Comparison of ENCODE assay signal across 15 cellular contexts in genomic region chr2:204180671-204181070, GRCh38.
DNase-seq lines count a peak whose midpoint lies in the region; ATAC-seq and TF ChIP-seq lines count a peak whose summit lies in the region.
"Had no signal": no experiment of that assay in that cellular context is flagged by ENCODE, and none has a peak within 500 bp of the region (broad histone marks: within the 10 kb centered on the region; RNA-seq: fewer than 3 reads in every experiment).

No MANE protein-coding gene starts in this region.

- peak; percentile 74 to 94 (median 82) for ATAC-seq in right lobe of liver
- ATAC-seq in sciatic nerve = no peak
- no peak for ATAC-seq in HG02610 (IDR thresholded peaks at IDR 0.05; ENCODE audit: unreplicated experiment)

- no peaks in the 10 kb centered on the region for H3K9me3 ChIP-seq in right lobe of liver

- DNase-seq in NCI-H146 (lab: John Stamatoyannopoulos, UW) = peak; percentile 38
- DNase-seq in NCI-H146 treated with DMSO at 0.1 percent for 48 hours (lab: John Stamatoyannopoulos, UW; ENCODE audit: unreplicated experiment) = no peak
- DNase-seq in DMS153 treated with DMSO at 0.1 percent for 48 hours (lab: John Stamatoyannopoulos, UW; ENCODE audit: unreplicated experiment) = peak; percentile 53
- DNase-seq in NCI-H460 (ENCODE audit: extremely low read depth, low read depth) = peak; percentile 12
- DNase-seq in right lobe of liver = peak; percentile 47 to 70 (median 65)
- no peak for DNase-seq in sciatic nerve (ENCODE audit: low spot score)
- DNase-seq in erythroblast (lab: John Stamatoyannopoulos, UW) = no peak
- DNase-seq: activated CD4-positive, alpha-beta T cell treated with anti-CD3 and anti-CD28 coated beads, Interleukin-2, amount 50 U/mL, for 1 hour; activated naive CD4-positive, alpha-beta T cell treated with anti-CD3 and anti-CD28 coated beads, Interleukin-2, amount 10 ng/mL, durations not matched to agents 7 days and 5 days; HFFc6; hypothalamus; midbrain; NCI-H2081 treated with DMSO at 0.1 percent for 48 hours; stimulated activated CD4-positive, alpha-beta T cell treated with anti-CD3 and anti-CD28 coated beads, Interleukin-1b, Interleukin-23, amount 100 ng/mL, for 48 hours had no signal

- WGBS in right lobe of liver (ENCODE audit: insufficient coverage, low coverage, low lambda C conversion rate, missing lambda C conversion rate) = 13% methylated on average over 1 of the region's 1 CpG

- no peaks in the 10 kb centered on the region for H3K36me3 ChIP-seq in right lobe of liver

- TF ChIP-seq POLR2A in right lobe of liver (IDR thresholded peaks at IDR 0.05) = no peak
- no peak for TF ChIP-seq POLR2A in erythroblast (IDR thresholded peaks at IDR 0.05; ENCODE audit: low read length)

- H3K4me3 ChIP-seq in right lobe of liver = no peak overlapping the region

- peaks cover 0 to under 1% (median 0%) of the 10 kb centered on the region in 4 donors for H3K4me1 ChIP-seq in right lobe of liver

- H3K27ac ChIP-seq in right lobe of liver = no peak overlapping the region

- no peaks in the 10 kb centered on the region for H3K27me3 ChIP-seq in right lobe of liver

- no peak for TF ChIP-seq CTCF in right lobe of liver (IDR thresholded peaks at IDR 0.05)

- intact Hi-C loops in right lobe of liver (cut with DNase I) (no loop called here), sciatic nerve (cut with DNase I) (no loop called here)

Comparison
In these comparisons a context has a peak if more than half of its experiments do, and no peak if none do; other contexts are left out.
1. DNase-seq: peak in NCI-H146 (single experiment), DMS153 treated with DMSO at 0.1 percent for 48 hours (single experiment), NCI-H460 (single experiment) and right lobe of liver (3 of 3); none in NCI-H146 treated with DMSO at 0.1 percent for 48 hours (single experiment), sciatic nerve (single experiment) and erythroblast (0 of 2).
2. ATAC-seq: peak in right lobe of liver (4 of 4); none in sciatic nerve (single experiment) and HG02610 (single experiment).